In the genomic region with DNA sequence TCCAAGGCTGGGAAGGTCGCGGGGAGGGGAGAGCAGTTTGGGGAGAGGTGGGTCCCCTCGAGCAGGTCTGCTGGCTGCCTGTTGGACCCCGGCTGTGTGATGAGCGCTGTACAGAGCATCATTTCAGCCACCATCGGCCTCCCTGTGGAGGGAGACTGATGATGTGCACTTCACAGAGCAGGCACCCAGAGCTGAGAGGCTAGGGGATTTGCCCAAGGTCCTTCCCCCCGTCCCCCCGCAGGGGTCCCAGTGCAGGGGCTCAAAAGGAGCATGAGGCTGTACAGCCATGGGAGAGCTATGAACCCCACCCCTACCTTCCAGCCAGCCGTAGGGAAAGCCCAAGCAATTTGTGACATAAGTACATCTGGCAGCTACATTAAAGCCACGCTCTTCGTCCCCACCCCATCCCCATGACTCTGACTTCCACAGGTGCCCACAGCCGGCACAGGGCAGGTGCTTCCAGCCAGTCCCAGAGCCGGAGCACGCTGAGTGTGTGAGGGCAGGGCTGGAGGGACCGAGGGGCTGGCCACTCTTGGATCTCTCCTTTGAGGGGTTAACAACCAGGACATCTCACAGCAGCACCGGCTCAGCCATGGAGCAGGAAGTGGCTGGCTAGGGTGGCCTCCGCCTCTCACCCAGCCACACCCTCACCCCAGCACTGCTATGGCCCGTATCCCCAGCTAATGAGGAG, we compare ENCODE assay signal across 8 cellular contexts. TPM values are rescaled to one million over a fixed set of nuclear protein-coding genes. Genes with fewer than 3 reads are reported as not detected.
DNase-seq lines count a peak whose midpoint lies in the region; ATAC-seq and TF ChIP-seq lines count a peak whose summit lies in the region.

No MANE protein-coding gene starts in this region.

- no peaks in the 10 kb centered on the region for H4K20me1 ChIP-seq in PC-9 (ENCODE audit: insufficient read depth)

- H3K4me1 ChIP-seq in PC-9 (replicated peaks; ENCODE audit: insufficient read depth) (no peaks in the 10 kb centered on the region), parathyroid adenoma (no peaks in the 10 kb centered on the region)

- intact Hi-C loops in PC-9 (cut with micrococcal nuclease; ENCODE audit: unreplicated experiment): loop anchor here (5.0 kb wide), 1 partner anchor 59 kb away; no protein-coding TSS in a partner anchor

- TF ChIP-seq CTCF in GM10266 (IDR thresholded peaks at IDR 0.05; ENCODE audit: control insufficient read depth, insufficient read depth, low read depth, missing control alignments) (no peak), PC-9 (conservative IDR thresholded peaks at IDR 0.05) (no peak), coronary artery (IDR thresholded peaks at IDR 0.05) (no peak), parathyroid adenoma (IDR thresholded peaks at IDR 0.05) (no peak)

- CTCF ChIA-PET in PC-9 (lab: Charles Lee): interaction anchor here (0.6 kb wide), 1 partner anchor 22 kb away, joined by 7 read pairs; no protein-coding TSS in a partner anchor

- no peak for ATAC-seq in HG02884 (IDR thresholded peaks at IDR 0.05; ENCODE audit: unreplicated experiment)
- no peak for ATAC-seq in GM18502 (IDR thresholded peaks at IDR 0.05; ENCODE audit: poor library complexity, unreplicated experiment)
- ATAC-seq in HG03442 (IDR thresholded peaks at IDR 0.05; ENCODE audit: unreplicated experiment): no peak

- H3K27me3 ChIP-seq in PC-9 (ENCODE audit: insufficient read depth, low read depth): peaks cover 36% of the 10 kb centered on the region
- H3K27me3 ChIP-seq in parathyroid adenoma (ENCODE audit: control insufficient read depth, insufficient read depth, low read length): no peaks in the 10 kb centered on the region

- no peaks in the 10 kb centered on the region for H3K36me3 ChIP-seq in PC-9 (ENCODE audit: low read depth)
- no peaks in the 10 kb centered on the region for H3K36me3 ChIP-seq in parathyroid adenoma (ENCODE audit: control insufficient read depth, insufficient read depth, low read length)

- BruUV-seq in PC-9 (replicated peaks; lab: Mats Ljungman, UMichigan): no TSS peak

- H3K9me3 ChIP-seq in PC-9 (ENCODE audit: insufficient read depth, low read depth): no peaks in the 10 kb centered on the region
- H3K9me3 ChIP-seq in parathyroid adenoma (ENCODE audit: control insufficient read depth, low read length): no peaks in the 10 kb centered on the region

- H3K9me2 ChIP-seq in PC-9 (ENCODE audit: insufficient read depth): no peaks in the 10 kb centered on the region

- H2AFZ ChIP-seq in PC-9: no peak overlapping the region
- peak overlapping the region; percentile 60 for H2AFZ ChIP-seq in parathyroid adenoma

- H3K9ac ChIP-seq in parathyroid adenoma: no peak overlapping the region

- H3F3A ChIP-seq in PC-9 (ENCODE audit: insufficient read depth, low read depth): no peaks in the 10 kb centered on the region

- POLR2A ChIA-PET in PC-9 (lab: Charles Lee; ENCODE audit: unreplicated experiment): interaction anchor here (0.6 kb wide), 1 partner anchor 38 kb away, joined by 3 read pairs; no protein-coding TSS in a partner anchor

- H3K79me2 ChIP-seq in PC-9 (ENCODE audit: low read depth): no peaks in the 10 kb centered on the region
- H3K79me2 ChIP-seq in parathyroid adenoma: no peaks in the 10 kb centered on the region

- H3K4me2 ChIP-seq in PC-9 (peak overlapping the region; percentile 65), parathyroid adenoma (ENCODE audit: low read length) (no peak overlapping the region)

- peak overlapping the region; percentile 45; the same call in 1 of the 2 replicates for H3K4me3 ChIP-seq in PC-9
- peak overlapping the region; percentile 86 for H3K4me3 ChIP-seq in coronary artery
- H3K4me3 ChIP-seq in parathyroid adenoma (ENCODE audit: low read depth, low read length): no peak overlapping the region

- DNase-seq in GM10266 (ENCODE audit: extremely low spot score): peak; percentile 43
- peak in 1 of 2 experiments; percentile 17 for DNase-seq in PC-9
- no peak for DNase-seq in coronary artery (ENCODE audit: low spot score)
- no peak for DNase-seq in NCI-H1694 treated with DMSO at 0.1 percent for 48 hours (lab: John Stamatoyannopoulos, UW)

- H3K27ac ChIP-seq in PC-9: no peak overlapping the region
- no peak overlapping the region for H3K27ac ChIP-seq in coronary artery
- H3K27ac ChIP-seq in parathyroid adenoma: no peak overlapping the region

RNA-seq across cellular contexts. Expression of a gene that starts 2.3 kb away (rescaled TPM):
- 1.3 and 1.6 TPM in 2 replicates for total RNA-seq in PC-9 (2021)

RNA-seq across cellular contexts. Expression of a gene that starts 11.0 kb away (rescaled TPM):
- not detected in 2 replicates for total RNA-seq in PC-9 (2021)
